ENCODE assay signal across 23 cellular contexts in genomic region chr21:39036581-39036980, GRCh38.
"Had no signal": no experiment of that assay in that cellular context is flagged by ENCODE, and none has a peak within 500 bp of the region (broad histone marks: within the 10 kb centered on the region; RNA-seq: fewer than 3 reads in every experiment).

No MANE protein-coding gene starts in this region.

- H3K27ac ChIP-seq: dorsolateral prefrontal cortex, ovary, psoas muscle, stomach, tibial artery had no signal

- DNase-seq: dorsolateral prefrontal cortex; effector CD4-positive, alpha-beta T cell; left ventricle myocardium superior; midbrain; naive thymus-derived CD4-positive, alpha-beta T cell; nephron progenitor cell; occipital lobe; ovary; posterior cingulate gyrus; psoas muscle; right cardiac atrium; stimulated activated CD4-positive, alpha-beta T cell treated with anti-CD3 and anti-CD28 coated beads, Interleukin-12 subunit alpha, Interleukin-12 subunit beta, amount 100 ng/mL, for 4 hours; stimulated activated CD4-positive, alpha-beta T cell treated with anti-CD3 and anti-CD28 coated beads, Interleukin-1b, Interleukin-23, amount 100 ng/mL, for 48 hours; stimulated activated CD4-positive, alpha-beta T cell treated with anti-CD3 and anti-CD28 coated beads, Interleukin-4, amount 100 ng/mL, for 1 hour; stimulated activated naive CD4-positive, alpha-beta T cell treated with Interleukin-2 at 50 U/mL for 16 hours; stomach; tibial artery had no signal

- H3K4me3 ChIP-seq: dorsolateral prefrontal cortex, lung, ovary, psoas muscle, smooth muscle cell, stomach, tibial artery had no signal

- H3K27me3 ChIP-seq: dorsolateral prefrontal cortex, ovary, stomach, tibial artery had no signal

- FAIRE-seq: colon, frontal cortex, keratinocyte had no signal

- H3K9me3 ChIP-seq: ovary, psoas muscle, stomach, tibial artery had no signal

- H3K36me3 ChIP-seq: ovary, stomach, tibial artery had no signal

- H3K4me2 ChIP-seq: smooth muscle cell had no signal

- ATAC-seq: left ventricle myocardium superior; naive thymus-derived CD4-positive, alpha-beta T cell; psoas muscle; right cardiac atrium; stimulated activated effector memory CD8-positive, alpha-beta T cell treated with anti-CD3 and anti-CD28 coated beads, Interleukin-12 subunit alpha, Interleukin-12 subunit beta, amount 100 ng/mL, for 72 hours had no signal
